In the genomic region with DNA sequence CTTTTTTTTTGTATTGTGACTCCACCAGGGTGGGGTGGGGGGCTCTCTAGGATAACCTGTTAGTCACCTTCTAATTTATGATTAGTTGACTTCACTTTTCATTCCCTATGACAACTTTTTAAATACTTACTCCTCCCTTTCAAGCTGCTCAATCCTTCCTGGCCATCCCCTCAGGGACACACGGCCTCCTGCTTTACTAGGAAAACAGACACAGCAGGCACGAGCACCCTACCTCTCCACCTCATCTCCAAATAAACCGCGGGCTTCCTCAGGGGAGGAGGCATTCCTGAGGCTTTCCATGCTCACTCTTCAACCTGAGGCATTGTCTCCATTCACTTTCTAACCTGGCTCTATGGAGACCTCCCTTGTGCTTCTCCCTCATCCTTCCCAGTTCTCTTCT, we compare ENCODE assay signal across 27 cellular contexts. TPM values are rescaled to one million over a fixed set of nuclear protein-coding genes. Genes with fewer than 3 reads are reported as not detected.
"Had no signal": no experiment of that assay in that cellular context is flagged by ENCODE, and none has a peak within 500 bp of the region (broad histone marks: within the 10 kb centered on the region; RNA-seq: fewer than 3 reads in every experiment).

No MANE protein-coding gene starts in this region.

- H3K27ac ChIP-seq: dorsolateral prefrontal cortex, heart left ventricle, spleen, tibial artery, upper lobe of right lung had no signal

- H3K4me1 ChIP-seq: heart left ventricle, tibial artery, upper lobe of right lung had no signal

- H3K27me3 ChIP-seq: dorsolateral prefrontal cortex, heart left ventricle, tibial artery, upper lobe of right lung had no signal

- H3K27ac Mint-ChIP-seq: stimulated activated memory B cell treated with anti-CD40 and anti-IgM and Interleukin-4, amounts not matched to agents 10 μg/mL and 1 μg/mL and 100 μg/mL, for 72 hours; stimulated activated naive CD8-positive, alpha-beta T cell treated with anti-CD3 and anti-CD28 coated beads, Interleukin-15, Interleukin-2, amounts not matched to agents 100 ng/mL and 50 ng/mL, for 24 hours had no signal

- H3K9me3 Mint-ChIP-seq: nephron progenitor cell; stimulated activated memory B cell treated with anti-CD40 and anti-IgM and Interleukin-4, amounts not matched to agents 10 μg/mL and 1 μg/mL and 100 μg/mL, for 72 hours; stimulated activated naive CD8-positive, alpha-beta T cell treated with anti-CD3 and anti-CD28 coated beads, Interleukin-15, Interleukin-2, amounts not matched to agents 100 ng/mL and 50 ng/mL, for 24 hours had no signal

- H3K4me3 ChIP-seq: dorsolateral prefrontal cortex, heart left ventricle, spleen, tibial artery, upper lobe of right lung had no signal

- DNase-seq: cortex of kidney; dorsolateral prefrontal cortex; effector CD8-positive, alpha-beta T cell; heart left ventricle; hippocampal formation; midbrain; nephron progenitor cell; spleen; stimulated activated CD4-positive, alpha-beta T cell treated with anti-CD3 and anti-CD28 coated beads, Interleukin-15, amount 100 ng/mL, for 24 hours; stimulated activated CD4-positive, alpha-beta T cell treated with anti-CD3 and anti-CD28 coated beads, Interleukin-1b, Interleukin-23, amount 100 ng/mL, for 48 hours; stimulated activated CD4-positive, alpha-beta T cell treated with anti-CD3 and anti-CD28 coated beads, Interleukin-4, amount 100 ng/mL, for 24 hours; tibial artery; upper lobe of right lung had no signal

- H3K9me3 ChIP-seq: heart left ventricle, spleen, tibial artery, upper lobe of right lung had no signal

- FAIRE-seq: endometrium, frontal cortex, islet of Langerhans had no signal

- H3K4me3 Mint-ChIP-seq: nephron progenitor cell; stimulated activated memory B cell treated with anti-CD40 and anti-IgM and Interleukin-4, amounts not matched to agents 10 μg/mL and 1 μg/mL and 100 μg/mL, for 72 hours; stimulated activated naive CD8-positive, alpha-beta T cell treated with anti-CD3 and anti-CD28 coated beads, Interleukin-15, Interleukin-2, amounts not matched to agents 100 ng/mL and 50 ng/mL, for 24 hours had no signal

- H3K36me3 ChIP-seq: heart left ventricle, spleen, tibial artery, upper lobe of right lung had no signal

- H3K36me3 Mint-ChIP-seq: stimulated activated memory B cell treated with anti-CD40 and anti-IgM and Interleukin-4, amounts not matched to agents 10 μg/mL and 1 μg/mL and 100 μg/mL, for 72 hours had no signal

- ATAC-seq: esophagus mucosa; heart left ventricle; left lobe of liver; sciatic nerve; stimulated activated memory B cell treated with anti-CD40 and anti-IgM and Interleukin-4, amounts not matched to agents 10 μg/mL and 1 μg/mL and 100 μg/mL, for 72 hours; upper lobe of right lung had no signal

RNA-seq across cellular contexts. Expression of a gene that starts 59.7 kb away (rescaled TPM):
- total RNA-seq: fibroblast of lung, glomerular endothelial cell, heart left ventricle, lower leg skin, osteoblast, pulmonary artery endothelial cell, sciatic nerve, skeletal muscle tissue, spleen, upper lobe of right lung had no signal
- polyA plus RNA-seq: fibroblast of lung had no signal
